In the genomic region with DNA sequence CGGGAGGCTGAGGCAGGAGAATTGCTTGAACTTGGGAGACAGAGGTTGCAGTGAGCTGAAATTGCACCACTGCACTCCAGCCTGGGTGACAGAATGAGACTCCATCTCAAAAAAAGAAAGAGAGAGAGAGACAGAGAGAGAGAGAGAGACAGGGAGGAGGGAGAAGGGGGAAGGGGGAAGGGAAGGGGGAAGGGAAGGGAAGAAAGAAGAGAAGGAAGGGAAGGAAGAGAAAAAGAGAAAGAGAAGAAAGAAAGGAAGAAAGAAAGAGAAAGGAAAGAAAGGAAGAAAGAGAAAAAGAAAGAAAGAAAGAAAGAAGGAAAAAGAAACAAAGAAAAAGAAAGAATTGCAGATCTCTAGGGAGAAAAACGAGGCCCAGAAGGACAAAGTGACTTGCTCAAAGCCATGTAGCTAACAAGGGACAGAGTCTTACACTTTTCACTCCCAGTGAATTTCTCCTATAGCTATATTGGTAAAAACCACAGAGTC, we compare ENCODE assay signal across 34 cellular contexts.
"Had no signal": no experiment of that assay in that cellular context is flagged by ENCODE, and none has a peak within 500 bp of the region (broad histone marks: within the 10 kb centered on the region; RNA-seq: fewer than 3 reads in every experiment).

No MANE protein-coding gene starts in this region.

- H3K27ac ChIP-seq: body of pancreas, esophagus muscularis mucosa, foreskin keratinocyte, gastrocnemius medialis, heart left ventricle, WERI-Rb-1 had no signal

- H3K4me1 Mint-ChIP-seq: activated CD4-positive, alpha-beta T cell treated with anti-CD3 and anti-CD28 coated beads for 36 hours; activated CD4-positive, alpha-beta T cell treated with anti-CD3 and anti-CD28 coated beads, Interleukin-2, amount 10 ng/mL, durations not matched to agents 24 days and 14 days; activated CD8-positive, alpha-beta memory T cell treated with anti-CD3 and anti-CD28 coated beads, Interleukin-2, amount 10 ng/mL, durations not matched to agents 7 days and 5 days; activated T-helper 17 cell treated with anti-CD3 and anti-CD28 coated beads, Interleukin-2, amount 50 U/mL, for 72 hours had no signal

- H3K36me3 Mint-ChIP-seq: activated CD4-positive, alpha-beta memory T cell treated with anti-CD3 and anti-CD28 coated beads for 36 hours; activated CD8-positive, alpha-beta memory T cell treated with anti-CD3 and anti-CD28 coated beads, Interleukin-2, amount 10 ng/mL, durations not matched to agents 7 days and 5 days; activated naive CD8-positive, alpha-beta T cell had no signal

- H3K27me3 ChIP-seq: body of pancreas, esophagus muscularis mucosa, foreskin keratinocyte, gastrocnemius medialis, heart left ventricle had no signal

- H3K4me1 ChIP-seq: gastrocnemius medialis had no signal

- H3K36me3 ChIP-seq: esophagus muscularis mucosa, gastrocnemius medialis, heart left ventricle, WERI-Rb-1 had no signal

- H3K4me3 Mint-ChIP-seq: activated CD4-positive, alpha-beta memory T cell treated with anti-CD3 and anti-CD28 coated beads for 36 hours; activated CD4-positive, alpha-beta T cell treated with anti-CD3 and anti-CD28 coated beads for 36 hours; activated CD4-positive, alpha-beta T cell treated with anti-CD3 and anti-CD28 coated beads, Interleukin-2, amount 10 ng/mL, durations not matched to agents 24 days and 14 days; activated CD8-positive, alpha-beta memory T cell treated with anti-CD3 and anti-CD28 coated beads, Interleukin-2, amount 10 ng/mL, durations not matched to agents 7 days and 5 days; activated CD8-positive, alpha-beta T cell treated with anti-CD3 and anti-CD28 coated beads, Interleukin-2, amount 10 ng/mL, durations not matched to agents 7 days and 5 days; activated naive CD8-positive, alpha-beta T cell; activated T-cell treated with anti-CD3 and anti-CD28 coated beads, Interleukin-2, amount 50 U/mL, for 24 hours; activated T-helper 17 cell treated with anti-CD3 and anti-CD28 coated beads, Interleukin-2, amount 50 U/mL, for 72 hours; effector memory CD8-positive, alpha-beta T cell; T-helper 17 cell; T-helper 2 cell treated with Interferon-gamma antibody and Interleukin-4, amounts not matched to agents 5 μg/mL and 100 μg/mL, for 36 hours had no signal

- H3K9me3 Mint-ChIP-seq: activated CD4-positive, alpha-beta memory T cell treated with anti-CD3 and anti-CD28 coated beads for 36 hours; activated CD4-positive, alpha-beta T cell treated with anti-CD3 and anti-CD28 coated beads, Interleukin-2, amount 10 ng/mL, durations not matched to agents 24 days and 14 days; activated T-cell treated with anti-CD3 and anti-CD28 coated beads, Interleukin-2, amount 50 U/mL, for 24 hours; activated T-helper 17 cell treated with anti-CD3 and anti-CD28 coated beads, Interleukin-2, amount 50 U/mL, for 72 hours; effector memory CD8-positive, alpha-beta T cell; T-helper 2 cell treated with Interferon-gamma antibody and Interleukin-4, amounts not matched to agents 5 μg/mL and 100 μg/mL, for 36 hours had no signal

- H3K4me3 ChIP-seq: body of pancreas, esophagus muscularis mucosa, gastrocnemius medialis, heart left ventricle had no signal

- H3K9me3 ChIP-seq: body of pancreas, esophagus muscularis mucosa, gastrocnemius medialis, heart left ventricle had no signal

- DNase-seq: activated CD4-positive, alpha-beta memory T cell treated with anti-CD3 and anti-CD28 coated beads for 36 hours; activated CD4-positive, alpha-beta T cell treated with anti-CD3 and anti-CD28 coated beads for 36 hours; activated CD4-positive, alpha-beta T cell treated with anti-CD3 and anti-CD28 coated beads, Interleukin-2, amount 10 ng/mL, durations not matched to agents 24 days and 14 days; activated CD4-positive, CD25-positive, alpha-beta regulatory T cell; activated CD4-positive, CD25-positive, alpha-beta regulatory T cell treated with anti-CD3 and anti-CD28 coated beads, Interleukin-2, amount 50 U/mL, for 72 hours; activated CD8-positive, alpha-beta memory T cell treated with anti-CD3 and anti-CD28 coated beads, Interleukin-2, amount 10 ng/mL, durations not matched to agents 7 days and 5 days; activated CD8-positive, alpha-beta memory T cell treated with anti-CD3 and anti-CD28 coated beads, Interleukin-2, amount 50 U/mL, for 4 hours; activated CD8-positive, alpha-beta T cell treated with anti-CD3 and anti-CD28 coated beads, Interleukin-2, amount 10 ng/mL, durations not matched to agents 7 days and 5 days; activated effector memory CD4-positive, alpha-beta T cell treated with Interleukin-2 at 50 U/mL for 16 hours; activated gamma-delta T cell treated with Interleukin-2 at 50 U/mL for 16 hours; activated naive CD4-positive, alpha-beta T cell treated with anti-CD3 and anti-CD28 coated beads, Interleukin-2, amount 50 U/mL, for 16 hours; activated naive CD4-positive, alpha-beta T cell treated with Interleukin-2 at 50 U/mL for 16 hours; activated T-cell treated with anti-CD3 and anti-CD28 coated beads, Interleukin-2, amount 50 U/mL, for 24 hours; amniotic stem cell; anterior cingulate cortex; body of pancreas; caudate nucleus; cortex of kidney; dermis blood vessel endothelial cell; effector CD4-positive, alpha-beta T cell; effector memory CD8-positive, alpha-beta T cell; erythroblast; foreskin keratinocyte; gastrocnemius medialis; glutamatergic neuron; heart left ventricle; T-helper 1 cell; T-helper 17 cell; T1000; WERI-Rb-1 had no signal

- ATAC-seq: activated CD4-positive, alpha-beta T cell treated with anti-CD3 and anti-CD28 coated beads for 36 hours; activated CD8-positive, alpha-beta memory T cell treated with anti-CD3 and anti-CD28 coated beads, Interleukin-2, amount 10 ng/mL, durations not matched to agents 7 days and 5 days; activated CD8-positive, alpha-beta T cell treated with anti-CD3 and anti-CD28 coated beads, Interleukin-2, amount 10 ng/mL, durations not matched to agents 7 days and 5 days; activated T-helper 17 cell treated with anti-CD3 and anti-CD28 coated beads, Interleukin-2, amount 50 U/mL, for 72 hours; body of pancreas; effector memory CD8-positive, alpha-beta T cell; foreskin keratinocyte; gastrocnemius medialis; heart left ventricle; T-helper 17 cell had no signal

- H3K27ac Mint-ChIP-seq: activated CD4-positive, alpha-beta memory T cell treated with anti-CD3 and anti-CD28 coated beads for 36 hours; activated CD4-positive, alpha-beta T cell treated with anti-CD3 and anti-CD28 coated beads for 36 hours; activated CD4-positive, alpha-beta T cell treated with anti-CD3 and anti-CD28 coated beads, Interleukin-2, amount 10 ng/mL, durations not matched to agents 24 days and 14 days; activated CD8-positive, alpha-beta memory T cell treated with anti-CD3 and anti-CD28 coated beads, Interleukin-2, amount 10 ng/mL, durations not matched to agents 7 days and 5 days; activated CD8-positive, alpha-beta T cell treated with anti-CD3 and anti-CD28 coated beads, Interleukin-2, amount 10 ng/mL, durations not matched to agents 7 days and 5 days; activated naive CD8-positive, alpha-beta T cell; activated T-cell treated with anti-CD3 and anti-CD28 coated beads, Interleukin-2, amount 50 U/mL, for 24 hours; activated T-helper 17 cell treated with anti-CD3 and anti-CD28 coated beads, Interleukin-2, amount 50 U/mL, for 72 hours; effector memory CD8-positive, alpha-beta T cell; T-helper 17 cell; T-helper 2 cell treated with Interferon-gamma antibody and Interleukin-4, amounts not matched to agents 5 μg/mL and 100 μg/mL, for 36 hours had no signal
